Comparison of ENCODE assay signal across 30 cellular contexts in the genomic region with DNA sequence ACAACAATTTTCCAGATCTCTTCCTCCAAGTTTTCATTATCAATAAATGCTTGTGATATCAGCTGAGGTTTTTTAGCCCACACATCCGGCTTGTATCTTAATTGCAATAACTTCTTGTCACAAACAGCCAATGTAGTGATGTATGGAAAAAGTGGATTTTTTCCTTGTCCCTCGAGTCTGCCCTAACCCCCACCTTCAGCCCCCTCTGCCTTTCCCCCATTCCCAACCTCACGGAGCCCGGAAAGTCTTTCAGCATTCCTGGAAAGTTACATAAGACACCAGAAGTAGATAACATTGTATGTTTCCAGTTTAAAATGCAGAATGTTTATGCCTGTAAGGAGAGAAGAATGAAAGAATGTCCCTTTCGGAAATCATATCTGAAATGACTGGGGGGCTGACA.
A peak's percentile ranks its signal among the peaks of the same experiment; 100 is the strongest.
DNase-seq lines count a peak whose midpoint lies in the region; ATAC-seq, FAIRE-seq and TF ChIP-seq lines count a peak whose summit lies in the region.
"Had no signal": no experiment of that assay in that cellular context is flagged by ENCODE, and none has a peak within 500 bp of the region (broad histone marks: within the 10 kb centered on the region; RNA-seq: fewer than 3 reads in every experiment).

No MANE protein-coding gene starts in this region.

- H3K9me3 Mint-ChIP-seq in astrocyte (ENCODE audit: unreplicated experiment) = peaks cover 2% of the 10 kb centered on the region
- peaks cover 3% of the 10 kb centered on the region for H3K9me3 Mint-ChIP-seq in progenitor cell of endocrine pancreas (ENCODE audit: low read depth)
- H3K9me3 Mint-ChIP-seq: CD8-positive, alpha-beta memory T cell; IgD-negative memory B cell had no signal

- peaks cover 19% of the 10 kb centered on the region for H3K4me1 ChIP-seq in astrocyte (ENCODE audit: insufficient read depth, low read length)
- H3K4me1 ChIP-seq in upper lobe of right lung = peaks cover 13% of the 10 kb centered on the region
- H3K4me1 ChIP-seq: BE2C, Peyer's patch, psoas muscle had no signal

- peak overlapping the region; percentile 93 for H3K27ac Mint-ChIP-seq in astrocyte (ENCODE audit: unreplicated experiment)
- H3K27ac Mint-ChIP-seq in progenitor cell of endocrine pancreas = peak overlapping the region; percentile 73
- H3K27ac Mint-ChIP-seq: activated CD8-positive, alpha-beta T cell treated with anti-CD3 and anti-CD28 coated beads, Interleukin-2, amount 10 ng/mL, durations not matched to agents 7 days and 5 days; activated naive CD8-positive, alpha-beta T cell treated with anti-CD3 and anti-CD28 coated beads for 36 hours; brain; CD8-positive, alpha-beta memory T cell; IgD-negative memory B cell; naive thymus-derived CD4-positive, alpha-beta T cell had no signal

- no peak for TF ChIP-seq CTCF in astrocyte (IDR thresholded peaks at IDR 0.05; ENCODE audit: insufficient read depth, low read depth, low read length)
- TF ChIP-seq CTCF in fibroblast of the aortic adventitia (IDR thresholded peaks at IDR 0.05; ENCODE audit: insufficient read depth, low read length) = no peak
- no peak for TF ChIP-seq CTCF in progenitor cell of endocrine pancreas (IDR thresholded peaks at IDR 0.05; ENCODE audit: unreplicated experiment)
- TF ChIP-seq CTCF in upper lobe of right lung (IDR thresholded peaks at IDR 0.05) = no peak

- peak overlapping the region; percentile 25 for H3K9ac ChIP-seq in astrocyte (ENCODE audit: low read length)

- H3K27ac ChIP-seq in astrocyte (ENCODE audit: low read depth, low read length) = peak overlapping the region; percentile 56
- no peak overlapping the region for H3K27ac ChIP-seq in upper lobe of right lung
- H3K27ac ChIP-seq: Peyer's patch, psoas muscle had no signal

- no peaks in the 10 kb centered on the region for H4K20me1 ChIP-seq in astrocyte (ENCODE audit: insufficient read depth, low read length)

- H3K36me3 Mint-ChIP-seq in astrocyte (ENCODE audit: low read depth, unreplicated experiment) = no peaks in the 10 kb centered on the region
- peaks cover 2% of the 10 kb centered on the region for H3K36me3 Mint-ChIP-seq in progenitor cell of endocrine pancreas (ENCODE audit: insufficient read depth)
- H3K36me3 Mint-ChIP-seq: activated naive CD8-positive, alpha-beta T cell treated with anti-CD3 and anti-CD28 coated beads for 36 hours; brain; CD8-positive, alpha-beta memory T cell; IgD-negative memory B cell; naive thymus-derived CD4-positive, alpha-beta T cell had no signal

- peak overlapping the region; percentile 56 for H3K4me2 ChIP-seq in astrocyte (ENCODE audit: low read length)

- H3K27me3 ChIP-seq in astrocyte (ENCODE audit: insufficient read depth, low read length) = no peaks in the 10 kb centered on the region
- H3K27me3 ChIP-seq in upper lobe of right lung = no peaks in the 10 kb centered on the region
- H3K27me3 ChIP-seq: BE2C, Peyer's patch had no signal

- DNase-seq in EH (ENCODE audit: low read depth) (peak; percentile 30), astrocyte (ENCODE audit: low read depth) (peak; percentile 84), fibroblast of the aortic adventitia (ENCODE audit: low read depth) (peak; percentile 95), progenitor cell of endocrine pancreas (ENCODE audit: low spot score, unreplicated experiment) (no peak), left cardiac atrium (no peak), foreskin melanocyte (no peak), NCI-H748 (lab: John Stamatoyannopoulos, UW; ENCODE audit: unreplicated experiment) (no peak), upper lobe of right lung (no peak)
- DNase-seq: activated CD8-positive, alpha-beta T cell treated with anti-CD3 and anti-CD28 coated beads, Interleukin-2, amount 10 ng/mL, durations not matched to agents 7 days and 5 days; activated effector memory CD4-positive, alpha-beta T cell treated with Interleukin-2 at 50 U/mL for 16 hours; activated naive CD8-positive, alpha-beta T cell treated with anti-CD3 and anti-CD28 coated beads for 36 hours; BE2C; CD8-positive, alpha-beta memory T cell; effector memory CD4-positive, alpha-beta T cell; erythroblast; hippocampal formation; midbrain; naive thymus-derived CD4-positive, alpha-beta T cell; NCI-H1048; NCI-H187; NCI-H526; Peyer's patch; psoas muscle; stimulated activated naive CD8-positive, alpha-beta T cell treated with anti-CD3 and anti-CD28 coated beads, Interleukin-15, Interleukin-2, amounts not matched to agents 100 U/mL and 50 U/mL, for 24 hours; T-helper 1 cell had no signal

- H3K36me3 ChIP-seq in astrocyte (ENCODE audit: insufficient read depth, low read length) (no peaks in the 10 kb centered on the region), upper lobe of right lung (no peaks in the 10 kb centered on the region)
- H3K36me3 ChIP-seq: BE2C, Peyer's patch had no signal

- peak; percentile 88 for FAIRE-seq in astrocyte (lab: Jason Lieb, UNC)
- FAIRE-seq: colon, frontal cortex, H1 had no signal

- H3K9me3 ChIP-seq in astrocyte (ENCODE audit: insufficient read depth, low read depth, low read length) (no peaks in the 10 kb centered on the region), upper lobe of right lung (no peaks in the 10 kb centered on the region)
- H3K9me3 ChIP-seq: BE2C, Peyer's patch, psoas muscle had no signal

- no peak for ATAC-seq in left cardiac atrium
- ATAC-seq in upper lobe of right lung = no peak
- ATAC-seq: activated CD8-positive, alpha-beta T cell treated with anti-CD3 and anti-CD28 coated beads, Interleukin-2, amount 10 ng/mL, durations not matched to agents 7 days and 5 days; naive thymus-derived CD4-positive, alpha-beta T cell; psoas muscle; stimulated activated naive CD8-positive, alpha-beta T cell treated with anti-CD3 and anti-CD28 coated beads, Interleukin-15, Interleukin-2, amounts not matched to agents 100 U/mL and 50 U/mL, for 24 hours had no signal

- peaks cover 20% of the 10 kb centered on the region for H3K4me1 Mint-ChIP-seq in astrocyte (ENCODE audit: low read depth, unreplicated experiment)
- peaks cover 12% of the 10 kb centered on the region for H3K4me1 Mint-ChIP-seq in progenitor cell of endocrine pancreas (ENCODE audit: low read depth)
- H3K4me1 Mint-ChIP-seq: activated naive CD8-positive, alpha-beta T cell treated with anti-CD3 and anti-CD28 coated beads for 36 hours; CD8-positive, alpha-beta memory T cell had no signal

- H3K4me3 ChIP-seq in astrocyte (ENCODE audit: insufficient read depth, low read depth, low read length) (no peak overlapping the region), fibroblast of the aortic adventitia (ENCODE audit: low read depth, low read length) (no peak overlapping the region), upper lobe of right lung (no peak overlapping the region)
- H3K4me3 ChIP-seq: Peyer's patch, psoas muscle had no signal

- H3K4me3 Mint-ChIP-seq in astrocyte (ENCODE audit: unreplicated experiment) (no peak overlapping the region), progenitor cell of endocrine pancreas (ENCODE audit: low read depth) (no peak overlapping the region)
- H3K4me3 Mint-ChIP-seq: activated CD8-positive, alpha-beta T cell treated with anti-CD3 and anti-CD28 coated beads, Interleukin-2, amount 10 ng/mL, durations not matched to agents 7 days and 5 days; activated naive CD8-positive, alpha-beta T cell treated with anti-CD3 and anti-CD28 coated beads for 36 hours; brain; CD8-positive, alpha-beta memory T cell; IgD-negative memory B cell; naive thymus-derived CD4-positive, alpha-beta T cell had no signal

- intact Hi-C loops in left cardiac atrium (cut with DNase I) = no loop called here
- intact Hi-C loops in upper lobe of right lung (cut with DNase I) = no loop called here

- no peaks in the 10 kb centered on the region for H3K79me2 ChIP-seq in astrocyte (ENCODE audit: insufficient read depth, low read length)

- no peak overlapping the region for H2AFZ ChIP-seq in astrocyte (ENCODE audit: low read depth, low read length)

- H3K27me3 Mint-ChIP-seq in astrocyte (ENCODE audit: low read depth, unreplicated experiment) (no peaks in the 10 kb centered on the region), progenitor cell of endocrine pancreas (peaks cover 3% of the 10 kb centered on the region)

Comparison
In these comparisons a context has a peak if more than half of its experiments do, and no peak if none do; other contexts are left out.
1. DNase-seq: peak in EH (single experiment), astrocyte (single experiment) and fibroblast of the aortic adventitia (single experiment); none in progenitor cell of endocrine pancreas (single experiment), left cardiac atrium (single experiment), foreskin melanocyte (single experiment), NCI-H748 (single experiment) and upper lobe of right lung (single experiment).